ENCODE assay signal across 8 cellular contexts in genomic region chr7:17123020-17123419, GRCh38.
DNase-seq lines count a peak whose midpoint lies in the region; ATAC-seq and TF ChIP-seq lines count a peak whose summit lies in the region.

No MANE protein-coding gene starts in this region.

- WGBS in GM23248 (ENCODE audit: low coverage in 1 of 2, low lambda C conversion rate in 2 of 2, missing lambda C conversion rate in 2 of 2), 2 experiments, result 42 to 44% methylated on average over 4 of the region's 4 CpGs

- H3K4me1 ChIP-seq in GM23248 (ENCODE audit: insufficient read depth) (peaks cover 26% of the 10 kb centered on the region), OCI-LY3 (ENCODE audit: low read length) (peaks cover 77% of the 10 kb centered on the region)

- H3K4me2 ChIP-seq in GM23248 (ENCODE audit: unreplicated experiment) (peak overlapping the region; percentile 67), OCI-LY3 (ENCODE audit: low read length) (peak overlapping the region; percentile 73)

- H3K4me3 ChIP-seq in GM23248, result peak overlapping the region; percentile 41
- H3K4me3 ChIP-seq in OCI-LY3 (ENCODE audit: low read length), result peak overlapping the region; percentile 50

- no peaks in the 10 kb centered on the region for H3K36me3 Mint-ChIP-seq in CD4-positive, alpha-beta T cell (ENCODE audit: low read depth)

- H3K27ac ChIP-seq in GM23248, result peak overlapping the region; percentile 80
- peak overlapping the region; percentile 100 for H3K27ac ChIP-seq in OCI-LY3 (ENCODE audit: low read length)
- no peak overlapping the region for H3K27ac ChIP-seq in CD4-positive, alpha-beta T cell (ENCODE audit: low read depth, low read length)

- H3K4me1 Mint-ChIP-seq in CD4-positive, alpha-beta T cell (ENCODE audit: low read depth), result peaks cover 13% of the 10 kb centered on the region

- TF ChIP-seq CTCF in OCI-LY3 (IDR thresholded peaks at IDR 0.05; ENCODE audit: low read depth, low read length), result no peak
- no peak for TF ChIP-seq CTCF in CD4-positive, alpha-beta T cell (IDR thresholded peaks at IDR 0.05)

- H3K4me3 Mint-ChIP-seq in CD4-positive, alpha-beta T cell, result no peak overlapping the region

- peaks cover 4% of the 10 kb centered on the region for H3K27me3 Mint-ChIP-seq in CD4-positive, alpha-beta T cell

- H3K9me3 Mint-ChIP-seq in CD4-positive, alpha-beta T cell, result no peaks in the 10 kb centered on the region

- H3K79me2 ChIP-seq in GM23248 (ENCODE audit: insufficient read depth) (no peaks in the 10 kb centered on the region), OCI-LY3 (ENCODE audit: low read length) (no peaks in the 10 kb centered on the region)

- ATAC-seq in CD4-positive, alpha-beta T cell (ENCODE audit: poor library complexity), result no peak
- ATAC-seq in HG02938 (IDR thresholded peaks at IDR 0.05; ENCODE audit: unreplicated experiment), result no peak

- in situ Hi-C loops in GM23248 (cut with MboI), result no loop called here

- CTCF ChIA-PET in CD4-positive, alpha-beta T cell (lab: Charles Lee), result interaction anchor here (1.0 kb wide), 1 partner anchor 118 kb away, joined by 3 read pairs; no protein-coding TSS in a partner anchor

- H3K9me2 ChIP-seq in GM23248 (ENCODE audit: insufficient read depth), result no peaks in the 10 kb centered on the region

- intact Hi-C loops in CD4-positive, alpha-beta T cell (cut with DNase I, micrococcal nuclease), result no loop called here

- no peaks in the 10 kb centered on the region for H4K20me1 ChIP-seq in GM23248 (ENCODE audit: insufficient read depth)
- no peaks in the 10 kb centered on the region for H4K20me1 ChIP-seq in OCI-LY3 (ENCODE audit: insufficient read depth, low read length)

- H3K36me3 ChIP-seq in GM23248 (ENCODE audit: low read depth) (no peaks in the 10 kb centered on the region), OCI-LY3 (replicated peaks; ENCODE audit: low read depth, low read length) (peaks cover 7% of the 10 kb centered on the region)

- H3K27ac Mint-ChIP-seq in CD4-positive, alpha-beta T cell, result no peak overlapping the region

- peaks cover 8% of the 10 kb centered on the region for H3F3A ChIP-seq in GM23248 (ENCODE audit: insufficient read depth)

- no peaks in the 10 kb centered on the region for H3K27me3 ChIP-seq in GM23248 (replicated peaks; ENCODE audit: insufficient read depth)
- no peaks in the 10 kb centered on the region for H3K27me3 ChIP-seq in OCI-LY3 (ENCODE audit: low read depth, low read length)
- H3K27me3 ChIP-seq in CD4-positive, alpha-beta T cell (ENCODE audit: control insufficient read depth, insufficient read depth, low read length), result no peaks in the 10 kb centered on the region

- peak; percentile 78 for DNase-seq in ELR (ENCODE audit: low read depth)
- DNase-seq in GM23248, result peak; percentile 87
- peak; percentile 20 for DNase-seq in kidney tubule cell (ENCODE audit: low spot score)
- DNase-seq in NCI-H2227 treated with DMSO at 0.1 percent for 48 hours (lab: John Stamatoyannopoulos, UW), result no peak
- no peak for DNase-seq in NCI-H187 (lab: John Stamatoyannopoulos, UW)
- no peak for DNase-seq in CD4-positive, alpha-beta T cell

- no peaks in the 10 kb centered on the region for H3K9me3 ChIP-seq in GM23248 (ENCODE audit: low read depth)
- no peaks in the 10 kb centered on the region for H3K9me3 ChIP-seq in OCI-LY3 (ENCODE audit: insufficient read depth, low read length)
- no peaks in the 10 kb centered on the region for H3K9me3 ChIP-seq in CD4-positive, alpha-beta T cell (ENCODE audit: control insufficient read depth, low read length)

- H3K9ac ChIP-seq in GM23248 (peak overlapping the region; percentile 27), OCI-LY3 (ENCODE audit: low read length) (peak overlapping the region; percentile 59)

- H2AFZ ChIP-seq in GM23248 (peak overlapping the region; percentile 76), OCI-LY3 (ENCODE audit: low read depth, low read length) (no peak overlapping the region)

- POLR2A ChIA-PET in CD4-positive, alpha-beta T cell (lab: Charles Lee), result no interaction called here

Comparison
In these comparisons a context has a peak if more than half of its experiments do, and no peak if none do; other contexts are left out.
1. DNase-seq: peak in ELR (single experiment), GM23248 (single experiment) and kidney tubule cell (single experiment); none in NCI-H2227 treated with DMSO at 0.1 percent for 48 hours (single experiment), NCI-H187 (0 of 2) and CD4-positive, alpha-beta T cell (0 of 10).